Comparison of ENCODE assay signal across 14 cellular contexts in the genomic region with DNA sequence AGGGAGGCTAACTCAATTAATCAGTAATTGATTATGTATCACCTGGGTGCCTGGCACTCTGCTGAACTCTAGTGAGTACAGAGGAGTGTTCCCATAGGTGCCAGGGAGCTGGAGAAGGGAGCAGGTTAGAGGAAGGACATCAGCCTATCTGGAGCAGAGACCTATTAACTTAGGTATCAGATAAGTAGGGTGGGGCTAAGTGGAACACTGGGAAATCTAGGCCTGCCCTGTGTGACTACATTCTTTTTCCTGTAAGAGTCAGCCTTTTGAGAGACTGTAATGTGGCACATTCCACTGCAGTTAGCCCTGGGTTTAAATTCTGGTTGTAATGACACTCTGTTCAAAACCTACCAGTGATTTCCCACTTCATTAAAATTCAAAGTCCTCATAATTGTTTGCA. TPM values are rescaled to one million over a fixed set of nuclear protein-coding genes. Genes with fewer than 3 reads are reported as not detected.
A peak's percentile ranks its signal among the peaks of the same experiment; 100 is the strongest.
DNase-seq lines count a peak whose midpoint lies in the region; ATAC-seq and TF ChIP-seq lines count a peak whose summit lies in the region.
"Had no signal": no experiment of that assay in that cellular context is flagged by ENCODE, and none has a peak within 500 bp of the region (broad histone marks: within the 10 kb centered on the region; RNA-seq: fewer than 3 reads in every experiment).

No MANE protein-coding gene starts in this region.

- no peak overlapping the region for H2AFZ ChIP-seq in GM23338

- no peaks in the 10 kb centered on the region for H3K27me3 ChIP-seq in GM23338 (ENCODE audit: insufficient read depth)

- H3K4me3 Mint-ChIP-seq in GM23338 = no peak overlapping the region
- no peak overlapping the region for H3K4me3 Mint-ChIP-seq in activated naive CD8-positive, alpha-beta T cell treated with anti-CD3 and anti-CD28 coated beads, Interleukin-2, amount 50 U/mL, for 24 hours
- H3K4me3 Mint-ChIP-seq: stimulated activated naive B cell treated with anti-CD40 and anti-IgM and Interleukin-4, amounts not matched to agents 10 μg/mL and 1 μg/mL and 100 μg/mL, for 72 hours had no signal

- no peaks in the 10 kb centered on the region for H3K27me3 Mint-ChIP-seq in GM23338 (ENCODE audit: insufficient read depth, low read depth, poor library complexity)
- H3K27me3 Mint-ChIP-seq in activated naive CD8-positive, alpha-beta T cell treated with anti-CD3 and anti-CD28 coated beads, Interleukin-2, amount 50 U/mL, for 24 hours = no peaks in the 10 kb centered on the region
- H3K27me3 Mint-ChIP-seq: stimulated activated naive B cell treated with anti-CD40 and anti-IgM and Interleukin-4, amounts not matched to agents 10 μg/mL and 1 μg/mL and 100 μg/mL, for 72 hours had no signal

- no peaks in the 10 kb centered on the region for H3K9me3 Mint-ChIP-seq in GM23338
- H3K9me3 Mint-ChIP-seq in activated naive CD8-positive, alpha-beta T cell treated with anti-CD3 and anti-CD28 coated beads, Interleukin-2, amount 50 U/mL, for 24 hours = no peaks in the 10 kb centered on the region
- H3K9me3 Mint-ChIP-seq: stimulated activated naive B cell treated with anti-CD40 and anti-IgM and Interleukin-4, amounts not matched to agents 10 μg/mL and 1 μg/mL and 100 μg/mL, for 72 hours had no signal

- ATAC-seq in GM23338 (peak; percentile 73), GM21526 (IDR thresholded peaks at IDR 0.05; ENCODE audit: low FRiP score, unreplicated experiment) (no peak)
- ATAC-seq in activated naive CD8-positive, alpha-beta T cell treated with anti-CD3 and anti-CD28 coated beads, Interleukin-2, amount 50 U/mL, for 24 hours = no peak
- ATAC-seq: stimulated activated naive B cell treated with anti-CD40 and anti-IgM and Interleukin-4, amounts not matched to agents 10 μg/mL and 1 μg/mL and 100 μg/mL, for 72 hours had no signal

- peaks cover 12% of the 10 kb centered on the region; the same call in 2 of the 3 replicates for H3K36me3 Mint-ChIP-seq in GM23338 (ENCODE audit: low read depth)
- peaks cover 20% of the 10 kb centered on the region for H3K36me3 Mint-ChIP-seq in activated naive CD8-positive, alpha-beta T cell treated with anti-CD3 and anti-CD28 coated beads, Interleukin-2, amount 50 U/mL, for 24 hours (ENCODE audit: low read depth)

- no peaks in the 10 kb centered on the region for H3K9me2 ChIP-seq in GM23338 (ENCODE audit: insufficient read depth)

- no peaks in the 10 kb centered on the region for H3K4me1 Mint-ChIP-seq in GM23338
- peaks cover 11% of the 10 kb centered on the region for H3K4me1 Mint-ChIP-seq in activated naive CD8-positive, alpha-beta T cell treated with anti-CD3 and anti-CD28 coated beads, Interleukin-2, amount 50 U/mL, for 24 hours

- no peaks in the 10 kb centered on the region for H3F3A ChIP-seq in GM23338 (replicated peaks; ENCODE audit: low read depth)

- no peaks in the 10 kb centered on the region for H4K20me1 ChIP-seq in GM23338 (replicated peaks; ENCODE audit: insufficient read depth)

- H3K79me2 ChIP-seq in GM23338 (replicated peaks; ENCODE audit: insufficient read depth) = no peaks in the 10 kb centered on the region; the same call in none of the 2 replicates

- no peak for TF ChIP-seq CTCF in GM23338 (conservative IDR thresholded peaks at IDR 0.05; ENCODE audit: low read depth in 2 of 2)
- TF ChIP-seq CTCF in retinal pigment epithelial cell (conservative IDR thresholded peaks at IDR 0.05; ENCODE audit: low read depth, low read length) = no peak

- DNase-seq in GM23338 (ENCODE audit: low spot score) = peak; percentile 35
- no peak for DNase-seq in activated naive CD8-positive, alpha-beta T cell treated with anti-CD3 and anti-CD28 coated beads, Interleukin-2, amount 50 U/mL, for 24 hours
- DNase-seq in hepatic stellate cell (ENCODE audit: low spot score) = peak; percentile 31
- DNase-seq in retinal pigment epithelial cell (ENCODE audit: low read depth) = peak; percentile 8
- DNase-seq in T-helper 2 cell = no peak
- DNase-seq in NCI-H526 treated with DMSO at 0.1 percent for 48 hours (lab: John Stamatoyannopoulos, UW) = no peak
- DNase-seq in NCI-H2196 (lab: John Stamatoyannopoulos, UW; ENCODE audit: unreplicated experiment) = no peak
- DNase-seq: activated CD4-positive, alpha-beta T cell treated with anti-CD3 and anti-CD28 coated beads for 4 hours; activated naive CD4-positive, alpha-beta T cell treated with anti-CD3 and anti-CD28 coated beads, Interleukin-2, amount 50 U/mL, for 16 hours; DND-41; NCI-H2081; RPMI8226; stimulated activated naive B cell treated with anti-CD40 and anti-IgM and Interleukin-4, amounts not matched to agents 10 μg/mL and 1 μg/mL and 100 μg/mL, for 72 hours had no signal

- no peak overlapping the region for H3K4me2 ChIP-seq in GM23338

- 0 out of 2 replicates have a peak, but pooled peaks cover 5% of the 10 kb centered on the region for H3K36me3 ChIP-seq in GM23338 (ENCODE audit: insufficient read depth)

- H3K4me1 ChIP-seq in GM23338 (ENCODE audit: insufficient read depth) = no peaks in the 10 kb centered on the region

- no peak overlapping the region for H3K27ac Mint-ChIP-seq in GM23338
- peak overlapping the region; percentile 60 for H3K27ac Mint-ChIP-seq in activated naive CD8-positive, alpha-beta T cell treated with anti-CD3 and anti-CD28 coated beads, Interleukin-2, amount 50 U/mL, for 24 hours
- H3K27ac Mint-ChIP-seq: stimulated activated naive B cell treated with anti-CD40 and anti-IgM and Interleukin-4, amounts not matched to agents 10 μg/mL and 1 μg/mL and 100 μg/mL, for 72 hours had no signal

- H3K4me3 ChIP-seq in GM23338 (no peak overlapping the region), retinal pigment epithelial cell (ENCODE audit: low read length) (no peak overlapping the region)

- H3K27ac ChIP-seq in GM23338 (ENCODE audit: low read depth) = no peak overlapping the region; the same call in 1 of the 2 replicates

TF ChIP-seq in GM23338, 12 proteins besides CTCF, POLR2A, EP300 and RAD21:
- no peak for TF ChIP-seq EZH2 (IDR thresholded peaks at IDR 0.05; ENCODE audit: low read depth, unreplicated experiment)
- no peak for TF ChIP-seq ZNF114 (CRISPR knock-in tag; IDR thresholded peaks at IDR 0.05)
- no peak for TF ChIP-seq ZNF331 (CRISPR knock-in tag; IDR thresholded peaks at IDR 0.05; ENCODE audit: low read depth)
- TF ChIP-seq JUNB (IDR thresholded peaks at IDR 0.05; ENCODE audit: unreplicated experiment) = no peak
- TF ChIP-seq CREB1 (CRISPR knock-in tag; IDR thresholded peaks at IDR 0.05; ENCODE audit: low read depth) = no peak
- no peak for TF ChIP-seq STAT1 (IDR thresholded peaks at IDR 0.05; ENCODE audit: unreplicated experiment)
- no peak for TF ChIP-seq ETS1 (IDR thresholded peaks at IDR 0.05)

RNA-seq across cellular contexts. Expression of gene STX12, which starts 12.7 kb away (rescaled TPM):
- 9.0 and 13.7 TPM in 2 replicates for total RNA-seq in GM23338 (2014; rRNA removed; shearing (Covaris generic))
- polyA plus RNA-seq in GM23338 (2016; fragmentation: Nextera tagmentation; extraction: Ambion mirVana) = 5.1 and 6.1 TPM in 2 replicates

RNA-seq across cellular contexts. Expression of gene PPP1R8, which starts 44.8 kb away (rescaled TPM):
- 50.5 and 53.8 TPM in 2 replicates for total RNA-seq in GM23338 (2014; rRNA removed; shearing (Covaris generic))
- polyA plus RNA-seq in GM23338 (2016; fragmentation: Nextera tagmentation; extraction: Ambion mirVana) = 13.4 and 13.6 TPM in 2 replicates

Comparison
In these comparisons a context has a peak if more than half of its experiments do, and no peak if none do; other contexts are left out.
1. DNase-seq: peak in GM23338 (single experiment), hepatic stellate cell (single experiment) and retinal pigment epithelial cell (single experiment); none in activated naive CD8-positive, alpha-beta T cell treated with anti-CD3 and anti-CD28 coated beads, Interleukin-2, amount 50 U/mL, for 24 hours (single experiment), T-helper 2 cell (0 of 5), NCI-H526 treated with DMSO at 0.1 percent for 48 hours (single experiment) and NCI-H2196 (single experiment).